Comparison of ENCODE assay signal across 18 cellular contexts in the genomic region with DNA sequence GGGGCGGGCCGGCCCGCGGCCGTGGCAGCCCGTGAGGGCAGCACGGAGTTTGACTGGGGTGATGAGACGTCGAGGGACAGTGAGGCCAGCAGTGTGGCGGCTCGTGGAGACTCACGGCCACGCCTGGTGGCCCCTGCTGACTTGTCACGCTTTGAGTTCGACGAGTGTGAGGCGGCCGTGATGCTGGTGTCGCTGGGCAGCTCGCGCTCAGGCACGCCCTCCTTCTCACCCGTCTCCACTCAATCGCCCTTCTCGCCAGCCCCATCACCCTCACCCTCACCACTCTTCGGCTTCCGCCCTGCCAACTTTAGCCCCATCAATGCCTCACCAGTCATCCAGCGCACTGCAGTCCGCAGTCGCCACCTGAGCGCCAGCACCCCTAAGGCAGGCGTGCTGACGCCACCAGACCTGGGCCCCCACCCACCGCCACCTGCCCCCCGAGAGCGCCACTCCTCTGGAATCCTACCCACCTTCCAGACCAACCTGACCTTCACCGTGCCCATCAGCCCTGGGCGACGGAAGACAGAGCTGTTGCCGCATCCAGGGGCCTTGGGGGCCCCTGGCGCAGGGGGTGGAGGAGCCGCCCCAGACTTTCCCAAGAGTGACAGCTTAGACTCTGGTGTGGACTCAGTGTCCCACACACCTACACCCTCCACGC.
"Had no signal": no experiment of that assay in that cellular context is flagged by ENCODE, and none has a peak within 500 bp of the region (broad histone marks: within the 10 kb centered on the region; RNA-seq: fewer than 3 reads in every experiment).

No MANE protein-coding gene starts in this region.

- H3K27me3 ChIP-seq: heart right ventricle, neutrophil, suprapubic skin, upper lobe of left lung had no signal

- H3K27me3 Mint-ChIP-seq: activated CD4-positive, alpha-beta memory T cell treated with anti-CD3 and anti-CD28 coated beads, Interleukin-2, amount 10 ng/mL, durations not matched to agents 7 days and 5 days; naive thymus-derived CD4-positive, alpha-beta T cell; T-cell had no signal

- FAIRE-seq: endometrium, keratinocyte had no signal

- H3K27ac Mint-ChIP-seq: T-cell had no signal

- DNase-seq: activated CD4-positive, alpha-beta memory T cell treated with anti-CD3 and anti-CD28 coated beads, Interleukin-2, amount 10 ng/mL, durations not matched to agents 7 days and 5 days; activated CD4-positive, alpha-beta T cell treated with anti-CD3 and anti-CD28 coated beads for 1 hour; activated naive CD4-positive, alpha-beta T cell treated with anti-CD3 and anti-CD28 coated beads, Interleukin-2, amount 50 U/mL, for 16 hours; amniotic stem cell; foreskin melanocyte; naive thymus-derived CD4-positive, alpha-beta T cell; stimulated activated CD4-positive, alpha-beta T cell treated with anti-CD3 and anti-CD28 coated beads, Interleukin-2, amount 100 ng/mL, for 48 hours; stimulated activated naive CD4-positive, alpha-beta T cell treated with Interleukin-2 at 50 U/mL for 16 hours; T-cell; T1000 had no signal

- H3K4me3 ChIP-seq: heart right ventricle, SK-N-MC, suprapubic skin, upper lobe of left lung had no signal

- H3K9me3 Mint-ChIP-seq: activated CD4-positive, alpha-beta memory T cell treated with anti-CD3 and anti-CD28 coated beads, Interleukin-2, amount 10 ng/mL, durations not matched to agents 7 days and 5 days; brain; naive thymus-derived CD4-positive, alpha-beta T cell; T-cell had no signal

- H3K4me3 Mint-ChIP-seq: activated CD4-positive, alpha-beta memory T cell treated with anti-CD3 and anti-CD28 coated beads, Interleukin-2, amount 10 ng/mL, durations not matched to agents 7 days and 5 days; brain; T-cell had no signal

- H3K27ac ChIP-seq: heart right ventricle, SK-N-MC, suprapubic skin, upper lobe of left lung had no signal

- H3K9me3 ChIP-seq: heart right ventricle, neutrophil, suprapubic skin, upper lobe of left lung had no signal

- ATAC-seq: heart right ventricle; naive thymus-derived CD4-positive, alpha-beta T cell; T-cell had no signal
